ENCODE assay signal across 11 cellular contexts in the genomic region with DNA sequence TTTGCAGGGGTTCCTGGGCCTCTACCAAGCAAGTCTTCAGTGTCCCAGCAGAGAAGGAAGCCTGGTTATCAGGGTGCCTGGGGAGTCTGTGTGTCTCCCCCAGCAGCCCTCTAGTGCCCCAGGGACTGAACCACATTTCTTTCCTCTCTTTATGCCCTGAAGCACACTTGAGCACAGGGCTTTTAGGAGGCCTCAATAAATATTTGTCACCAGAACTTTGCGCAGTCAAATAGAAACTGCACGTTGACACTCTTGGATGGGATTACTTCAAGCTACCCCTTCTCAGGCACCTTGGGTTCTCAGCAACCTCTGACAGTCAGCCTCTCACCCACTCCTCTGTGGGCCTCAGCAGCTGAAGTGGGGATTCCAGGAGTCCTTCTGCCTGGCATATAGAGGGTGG.
DNase-seq lines count a peak whose midpoint lies in the region; ATAC-seq and TF ChIP-seq lines count a peak whose summit lies in the region.
"Had no signal": no experiment of that assay in that cellular context is flagged by ENCODE, and none has a peak within 500 bp of the region (broad histone marks: within the 10 kb centered on the region; RNA-seq: fewer than 3 reads in every experiment).

No MANE protein-coding gene starts in this region.

- H3K27ac ChIP-seq in CD4-positive, alpha-beta T cell (ENCODE audit: low read depth, low read length) = no peak overlapping the region
- H3K27ac ChIP-seq: esophagus muscularis mucosa had no signal

- CTCF ChIA-PET in CD4-positive, alpha-beta T cell (lab: Charles Lee) = no interaction called here
- CTCF ChIA-PET in WTC11 (lab: Charles Lee) = no interaction called here

- H3K36me3 Mint-ChIP-seq in CD4-positive, alpha-beta T cell (ENCODE audit: low read depth) = no peaks in the 10 kb centered on the region
- peaks cover 11% of the 10 kb centered on the region for H3K36me3 Mint-ChIP-seq in WTC11
- H3K36me3 Mint-ChIP-seq in T-helper 2 cell treated with Interferon-gamma antibody and Interleukin-4, amounts not matched to agents 5 μg/mL and 100 μg/mL, for 36 hours (ENCODE audit: low read depth) = no peaks in the 10 kb centered on the region

- no peak for TF ChIP-seq CTCF in CD4-positive, alpha-beta T cell (IDR thresholded peaks at IDR 0.05)
- TF ChIP-seq CTCF in NB4 (IDR thresholded peaks at IDR 0.05; ENCODE audit: low read depth, low read length) (no peak), WTC11 (IDR thresholded peaks at IDR 0.05) (no peak)

- H3K27me3 Mint-ChIP-seq in CD4-positive, alpha-beta T cell = no peaks in the 10 kb centered on the region
- H3K27me3 Mint-ChIP-seq in WTC11 (ENCODE audit: low read depth) = peaks cover 16% of the 10 kb centered on the region; the same call in 1 of the 2 replicates
- peaks cover 8% of the 10 kb centered on the region for H3K27me3 Mint-ChIP-seq in T-helper 2 cell treated with Interferon-gamma antibody and Interleukin-4, amounts not matched to agents 5 μg/mL and 100 μg/mL, for 36 hours (ENCODE audit: low read depth)

- POLR2A ChIA-PET in CD4-positive, alpha-beta T cell (lab: Charles Lee) = no interaction called here
- POLR2A ChIA-PET in WTC11 (lab: Charles Lee) = no interaction called here

- no peak overlapping the region for H3K4me3 Mint-ChIP-seq in CD4-positive, alpha-beta T cell
- no peak overlapping the region for H3K4me3 Mint-ChIP-seq in WTC11
- H3K4me3 Mint-ChIP-seq in T-helper 2 cell treated with Interferon-gamma antibody and Interleukin-4, amounts not matched to agents 5 μg/mL and 100 μg/mL, for 36 hours = no peak overlapping the region

- intact Hi-C loops in CD4-positive, alpha-beta T cell (cut with DNase I, micrococcal nuclease) = no loop called here

- ATAC-seq in CD4-positive, alpha-beta T cell (ENCODE audit: poor library complexity) = no peak
- ATAC-seq in GM18858 (IDR thresholded peaks at IDR 0.05; ENCODE audit: unreplicated experiment) (peak; percentile 72), GM21786 (IDR thresholded peaks at IDR 0.05; ENCODE audit: unreplicated experiment) (peak; percentile 91), WTC11 (no peak)

- H3K9me3 ChIP-seq in CD4-positive, alpha-beta T cell (ENCODE audit: control insufficient read depth, low read length) = no peaks in the 10 kb centered on the region

- no peaks in the 10 kb centered on the region for H3K27me3 ChIP-seq in CD4-positive, alpha-beta T cell (ENCODE audit: control insufficient read depth, insufficient read depth, low read length)
- H3K27me3 ChIP-seq: esophagus muscularis mucosa had no signal

- H3K4me3 ChIP-seq in NB4 (ENCODE audit: low read depth, low read length) = no peak overlapping the region
- H3K4me3 ChIP-seq: esophagus muscularis mucosa had no signal

- peaks cover 6% of the 10 kb centered on the region for H3K9me3 Mint-ChIP-seq in CD4-positive, alpha-beta T cell
- H3K9me3 Mint-ChIP-seq in WTC11 = peaks cover 16% of the 10 kb centered on the region
- peaks cover 13% of the 10 kb centered on the region for H3K9me3 Mint-ChIP-seq in T-helper 2 cell treated with Interferon-gamma antibody and Interleukin-4, amounts not matched to agents 5 μg/mL and 100 μg/mL, for 36 hours

- no peak for TF ChIP-seq POLR2A in NB4 (IDR thresholded peaks at IDR 0.05; ENCODE audit: extremely low read depth, insufficient read length)

- DNase-seq in CD4-positive, alpha-beta T cell = no peak
- peak; percentile 20 for DNase-seq in NB4 (ENCODE audit: low read depth)
- DNase-seq in NCI-H2029 treated with DMSO at 0.1 percent for 48 hours (lab: John Stamatoyannopoulos, UW) = no peak
- DNase-seq in WTC11 (ENCODE audit: low spot score) = no peak
- DNase-seq in NCI-H2196 treated with DMSO at 0.1 percent for 48 hours (lab: John Stamatoyannopoulos, UW; ENCODE audit: unreplicated experiment) = no peak
- DNase-seq in T-helper 2 cell treated with Interferon-gamma antibody and Interleukin-4, amounts not matched to agents 5 μg/mL and 100 μg/mL, for 36 hours (ENCODE audit: low spot score) = no peak
- DNase-seq: MM.1S, posterior cingulate gyrus had no signal

- H3K27ac Mint-ChIP-seq in CD4-positive, alpha-beta T cell = peak overlapping the region; percentile 87
- H3K27ac Mint-ChIP-seq in WTC11 = no peak overlapping the region
- H3K27ac Mint-ChIP-seq in T-helper 2 cell treated with Interferon-gamma antibody and Interleukin-4, amounts not matched to agents 5 μg/mL and 100 μg/mL, for 36 hours = no peak overlapping the region

- H3K4me1 Mint-ChIP-seq in CD4-positive, alpha-beta T cell (ENCODE audit: low read depth) = peaks cover 38% of the 10 kb centered on the region
- peaks cover 23% of the 10 kb centered on the region for H3K4me1 Mint-ChIP-seq in WTC11
- peaks cover 11% of the 10 kb centered on the region for H3K4me1 Mint-ChIP-seq in T-helper 2 cell treated with Interferon-gamma antibody and Interleukin-4, amounts not matched to agents 5 μg/mL and 100 μg/mL, for 36 hours (ENCODE audit: low read depth)

TF ChIP-seq in WTC11, 78 proteins besides CTCF, POLR2A, EP300 and RAD21:
- TF ChIP-seq, protein P1, sequence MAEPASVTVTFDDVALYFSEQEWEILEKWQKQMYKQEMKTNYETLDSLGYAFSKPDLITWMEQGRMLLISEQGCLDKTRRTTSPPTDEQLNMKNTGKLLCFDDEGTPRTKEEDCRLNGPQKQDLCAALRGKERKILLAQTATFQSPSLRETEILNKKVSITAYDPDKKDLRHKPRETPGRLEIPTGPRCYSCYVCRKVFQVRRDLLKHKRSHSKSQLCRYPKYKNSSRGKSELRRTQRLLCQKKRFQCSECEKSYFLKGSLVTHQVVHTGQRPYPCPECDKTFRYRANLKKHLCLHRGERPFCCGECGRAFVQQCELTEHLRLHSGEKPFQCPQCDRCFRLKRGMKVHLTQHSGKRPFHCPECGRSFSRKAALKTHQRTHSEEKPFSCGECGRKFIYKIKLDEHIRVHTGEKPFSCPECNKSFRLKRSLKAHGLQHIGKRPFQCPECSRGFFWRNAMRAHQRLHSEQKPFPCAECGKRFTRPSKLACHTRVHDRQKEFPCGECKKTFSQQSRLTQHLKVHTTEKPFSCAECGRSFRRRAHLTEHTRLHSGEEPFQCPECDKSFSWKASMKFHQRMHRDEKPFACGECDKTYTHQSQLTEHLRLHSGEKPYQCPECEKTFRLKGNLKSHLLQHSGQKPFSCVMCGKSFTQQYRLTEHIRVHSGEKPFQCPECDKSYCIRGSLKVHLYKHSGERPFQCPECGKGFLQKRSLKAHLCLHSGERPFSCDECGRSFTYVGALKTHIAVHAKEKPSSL (CRISPR knock-in tag; conservative IDR thresholded peaks at IDR 0.05) = no peak
- no peak for TF ChIP-seq ELF4 (CRISPR knock-in tag; IDR thresholded peaks at IDR 0.05; ENCODE audit: low read depth)
- TF ChIP-seq, protein P2, sequence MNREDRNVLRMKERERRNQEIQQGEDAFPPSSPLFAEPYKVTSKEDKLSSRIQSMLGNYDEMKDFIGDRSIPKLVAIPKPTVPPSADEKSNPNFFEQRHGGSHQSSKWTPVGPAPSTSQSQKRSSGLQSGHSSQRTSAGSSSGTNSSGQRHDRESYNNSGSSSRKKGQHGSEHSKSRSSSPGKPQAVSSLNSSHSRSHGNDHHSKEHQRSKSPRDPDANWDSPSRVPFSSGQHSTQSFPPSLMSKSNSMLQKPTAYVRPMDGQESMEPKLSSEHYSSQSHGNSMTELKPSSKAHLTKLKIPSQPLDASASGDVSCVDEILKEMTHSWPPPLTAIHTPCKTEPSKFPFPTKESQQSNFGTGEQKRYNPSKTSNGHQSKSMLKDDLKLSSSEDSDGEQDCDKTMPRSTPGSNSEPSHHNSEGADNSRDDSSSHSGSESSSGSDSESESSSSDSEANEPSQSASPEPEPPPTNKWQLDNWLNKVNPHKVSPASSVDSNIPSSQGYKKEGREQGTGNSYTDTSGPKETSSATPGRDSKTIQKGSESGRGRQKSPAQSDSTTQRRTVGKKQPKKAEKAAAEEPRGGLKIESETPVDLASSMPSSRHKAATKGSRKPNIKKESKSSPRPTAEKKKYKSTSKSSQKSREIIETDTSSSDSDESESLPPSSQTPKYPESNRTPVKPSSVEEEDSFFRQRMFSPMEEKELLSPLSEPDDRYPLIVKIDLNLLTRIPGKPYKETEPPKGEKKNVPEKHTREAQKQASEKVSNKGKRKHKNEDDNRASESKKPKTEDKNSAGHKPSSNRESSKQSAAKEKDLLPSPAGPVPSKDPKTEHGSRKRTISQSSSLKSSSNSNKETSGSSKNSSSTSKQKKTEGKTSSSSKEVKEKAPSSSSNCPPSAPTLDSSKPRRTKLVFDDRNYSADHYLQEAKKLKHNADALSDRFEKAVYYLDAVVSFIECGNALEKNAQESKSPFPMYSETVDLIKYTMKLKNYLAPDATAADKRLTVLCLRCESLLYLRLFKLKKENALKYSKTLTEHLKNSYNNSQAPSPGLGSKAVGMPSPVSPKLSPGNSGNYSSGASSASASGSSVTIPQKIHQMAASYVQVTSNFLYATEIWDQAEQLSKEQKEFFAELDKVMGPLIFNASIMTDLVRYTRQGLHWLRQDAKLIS (CRISPR knock-in tag; IDR thresholded peaks at IDR 0.05; ENCODE audit: borderline replicate concordance) = no peak
- TF ChIP-seq, protein P3, sequence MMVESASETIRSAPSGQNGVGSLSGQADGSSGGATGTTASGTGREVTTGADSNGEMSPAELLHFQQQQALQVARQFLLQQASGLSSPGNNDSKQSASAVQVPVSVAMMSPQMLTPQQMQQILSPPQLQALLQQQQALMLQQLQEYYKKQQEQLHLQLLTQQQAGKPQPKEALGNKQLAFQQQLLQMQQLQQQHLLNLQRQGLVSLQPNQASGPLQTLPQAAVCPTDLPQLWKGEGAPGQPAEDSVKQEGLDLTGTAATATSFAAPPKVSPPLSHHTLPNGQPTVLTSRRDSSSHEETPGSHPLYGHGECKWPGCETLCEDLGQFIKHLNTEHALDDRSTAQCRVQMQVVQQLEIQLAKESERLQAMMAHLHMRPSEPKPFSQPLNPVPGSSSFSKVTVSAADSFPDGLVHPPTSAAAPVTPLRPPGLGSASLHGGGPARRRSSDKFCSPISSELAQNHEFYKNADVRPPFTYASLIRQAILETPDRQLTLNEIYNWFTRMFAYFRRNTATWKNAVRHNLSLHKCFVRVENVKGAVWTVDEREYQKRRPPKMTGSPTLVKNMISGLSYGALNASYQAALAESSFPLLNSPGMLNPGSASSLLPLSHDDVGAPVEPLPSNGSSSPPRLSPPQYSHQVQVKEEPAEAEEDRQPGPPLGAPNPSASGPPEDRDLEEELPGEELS (CRISPR knock-in tag; IDR thresholded peaks at IDR 0.05) = no peak
- TF ChIP-seq OVOL2 (CRISPR knock-in tag; IDR thresholded peaks at IDR 0.05; ENCODE audit: borderline replicate concordance) = no peak
- no peak for TF ChIP-seq FOXP1 (CRISPR knock-in tag; IDR thresholded peaks at IDR 0.05; ENCODE audit: borderline replicate concordance)
- TF ChIP-seq PRRX2 (CRISPR knock-in tag; IDR thresholded peaks at IDR 0.05) = no peak

Comparison
In these comparisons a context has a peak if more than half of its experiments do, and no peak if none do; other contexts are left out.
1. ATAC-seq: peak in GM18858 (single experiment) and GM21786 (single experiment); none in CD4-positive, alpha-beta T cell (single experiment) and WTC11 (single experiment).